ENCODE assay signal across 7 cellular contexts in the genomic region with DNA sequence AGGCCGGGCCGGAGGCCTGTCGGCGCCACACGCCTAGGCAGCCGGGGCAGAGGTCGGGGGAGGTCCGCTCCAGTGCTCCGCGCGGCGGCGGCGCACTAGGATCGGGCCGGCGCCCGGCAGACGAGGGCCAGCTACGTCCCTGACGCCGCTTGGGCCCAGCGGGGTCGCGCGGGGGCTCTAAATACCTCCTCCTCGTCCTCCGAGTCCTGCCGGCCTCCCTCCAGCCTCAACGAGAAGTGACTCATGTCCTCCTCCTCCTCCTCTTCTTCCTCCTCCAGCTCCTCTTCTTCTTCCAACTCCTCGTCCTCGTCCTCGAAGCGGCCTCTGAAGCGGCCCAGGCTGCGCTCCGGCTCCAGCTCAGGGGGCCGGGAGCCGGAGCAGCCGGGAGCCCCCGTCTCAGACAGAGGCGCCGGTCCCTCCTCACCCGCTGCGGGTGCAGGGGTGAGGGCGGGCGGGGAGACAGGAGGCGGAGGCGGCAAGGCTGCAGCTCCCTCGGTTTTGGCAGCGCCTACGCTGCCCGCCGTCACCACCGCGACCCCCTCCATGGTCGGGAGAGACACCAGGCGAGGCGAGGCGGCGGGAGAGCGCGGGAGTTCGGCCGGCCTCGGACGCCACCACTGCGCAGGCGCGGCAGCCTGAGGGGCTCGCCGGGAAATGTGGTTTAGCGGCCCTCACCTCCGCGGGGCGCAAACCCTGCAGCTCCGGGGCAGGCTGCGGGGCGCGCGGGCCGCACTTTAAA.
DNase-seq lines count a peak whose midpoint lies in the region; ATAC-seq and TF ChIP-seq lines count a peak whose summit lies in the region.

A gene with protein sequence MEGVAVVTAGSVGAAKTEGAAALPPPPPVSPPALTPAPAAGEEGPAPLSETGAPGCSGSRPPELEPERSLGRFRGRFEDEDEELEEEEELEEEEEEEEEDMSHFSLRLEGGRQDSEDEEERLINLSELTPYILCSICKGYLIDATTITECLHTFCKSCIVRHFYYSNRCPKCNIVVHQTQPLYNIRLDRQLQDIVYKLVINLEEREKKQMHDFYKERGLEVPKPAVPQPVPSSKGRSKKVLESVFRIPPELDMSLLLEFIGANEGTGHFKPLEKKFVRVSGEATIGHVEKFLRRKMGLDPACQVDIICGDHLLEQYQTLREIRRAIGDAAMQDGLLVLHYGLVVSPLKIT (minus strand): TSS at position 619 of the 739 bp plus-strand sequence. CDS start 74 bp downstream, at position 545.

- H3K36me3 ChIP-seq in brain microvascular endothelial cell (replicated peaks) = peaks cover 7% of the 10 kb centered on the region

- in situ Hi-C loops in brain microvascular endothelial cell (cut with HindIII; ENCODE audit: low pct_ligation_motif_present, low sequenced_read_pairs) = no loop called here

- ATAC-seq in GM18502 (IDR thresholded peaks at IDR 0.05; ENCODE audit: poor library complexity, unreplicated experiment) = peak; percentile 91
- peak; percentile 77 for ATAC-seq in HG02852 (IDR thresholded peaks at IDR 0.05; ENCODE audit: unreplicated experiment)

- no peaks in the 10 kb centered on the region for H3K27me3 ChIP-seq in brain microvascular endothelial cell (replicated peaks)

- peak; percentile 3 for TF ChIP-seq CTCF in brain microvascular endothelial cell (IDR thresholded peaks at IDR 0.05; ENCODE audit: low read depth, low read length, missing control alignments)

- H3K27ac ChIP-seq in brain microvascular endothelial cell = peak within 1 kb of the TSS; percentile 53

- H3K4me3 ChIP-seq in brain microvascular endothelial cell (ENCODE audit: low read depth, low read length) (peak within 1 kb of the TSS; percentile 71), iPS-11a (ENCODE audit: low read depth, low read length) (peak within 1 kb of the TSS; percentile 65), skeletal muscle cell (ENCODE audit: low read depth, low read length) (peak within 1 kb of the TSS; percentile 75)

- DNase-seq in NCI-H2081 (lab: John Stamatoyannopoulos, UW) (peak; percentile 72 to 77), UCSD-AML1 (lab: John Stamatoyannopoulos, UW; ENCODE audit: unreplicated experiment) (peak; percentile 86), brain microvascular endothelial cell (peak; percentile 62), skeletal muscle cell (ENCODE audit: low read depth) (peak; percentile 26)

Comparison
In these comparisons a context has a peak if more than half of its experiments do, and no peak if none do; other contexts are left out.
1. Peak in every context shown above with its lines: DNase-seq, ATAC-seq, H3K4me3 ChIP-seq and H3K27ac ChIP-seq.
2. DNase-seq: peak in every context shown above with its lines; median percentile 86 in UCSD-AML1; 74 in NCI-H2081; 62 in brain microvascular endothelial cell; 26 in skeletal muscle cell.